8 cellular contexts compared by ENCODE assay signal in genomic region chr2:69789762-69790600, GRCh38. TPM values are rescaled to one million over a fixed set of nuclear protein-coding genes. Genes with fewer than 3 reads are reported as not detected.
DNase-seq lines count a peak whose midpoint lies in the region; ATAC-seq, FAIRE-seq and TF ChIP-seq lines count a peak whose summit lies in the region.

No MANE protein-coding gene starts in this region.

- H3K36me3 ChIP-seq in WERI-Rb-1, result no peaks in the 10 kb centered on the region

- peaks cover 18% of the 10 kb centered on the region for H3K36me3 Mint-ChIP-seq in central memory CD8-positive, alpha-beta T cell (ENCODE audit: insufficient read depth)
- no peaks in the 10 kb centered on the region for H3K36me3 Mint-ChIP-seq in natural killer cell treated with Interleukin-12 subunit alpha and Interleukin-12 subunit beta and Interleukin-15 and Interleukin-18, amount 100 ng/mL, for 72 hours

- ATAC-seq in GM19328 (IDR thresholded peaks at IDR 0.05; ENCODE audit: unreplicated experiment), result peak; percentile 49
- peak; percentile 67 for ATAC-seq in HG03354 (IDR thresholded peaks at IDR 0.05; ENCODE audit: poor library complexity, severe bottlenecking, unreplicated experiment)
- ATAC-seq in central memory CD8-positive, alpha-beta T cell (replicated peaks; ENCODE audit: extremely low read depth, poor library complexity, severe bottlenecking), result no peak
- ATAC-seq in natural killer cell treated with Interleukin-12 subunit alpha and Interleukin-12 subunit beta and Interleukin-15 and Interleukin-18, amount 100 ng/mL, for 72 hours, result no peak

- no peak for DNase-seq in central memory CD8-positive, alpha-beta T cell (ENCODE audit: low spot score in 2 of 2)
- DNase-seq in natural killer cell treated with Interleukin-12 subunit alpha and Interleukin-12 subunit beta and Interleukin-15 and Interleukin-18, amount 100 ng/mL, for 72 hours (ENCODE audit: low spot score), result no peak
- DNase-seq in RCC 7860 (ENCODE audit: low spot score) (no peak), NCI-H446 (lab: John Stamatoyannopoulos, UW) (no peak), WERI-Rb-1 (no peak), NCI-H1105 (lab: John Stamatoyannopoulos, UW) (no peak)

- no peaks in the 10 kb centered on the region for H3K9me3 Mint-ChIP-seq in central memory CD8-positive, alpha-beta T cell
- no peaks in the 10 kb centered on the region for H3K9me3 Mint-ChIP-seq in natural killer cell treated with Interleukin-12 subunit alpha and Interleukin-12 subunit beta and Interleukin-15 and Interleukin-18, amount 100 ng/mL, for 72 hours

- H3K27ac ChIP-seq in WERI-Rb-1, result no peak overlapping the region

- H3K27me3 ChIP-seq in WERI-Rb-1 (ENCODE audit: insufficient read depth, low read depth, severe bottlenecking), result no peaks in the 10 kb centered on the region

- H3K9me3 ChIP-seq in WERI-Rb-1 (ENCODE audit: severe bottlenecking), result no peaks in the 10 kb centered on the region

- peak overlapping the region; percentile 39 for H3K4me3 Mint-ChIP-seq in central memory CD8-positive, alpha-beta T cell
- peak overlapping the region; percentile 77 for H3K4me3 Mint-ChIP-seq in natural killer cell treated with Interleukin-12 subunit alpha and Interleukin-12 subunit beta and Interleukin-15 and Interleukin-18, amount 100 ng/mL, for 72 hours

- no peaks in the 10 kb centered on the region for H3K27me3 Mint-ChIP-seq in central memory CD8-positive, alpha-beta T cell
- H3K27me3 Mint-ChIP-seq in natural killer cell treated with Interleukin-12 subunit alpha and Interleukin-12 subunit beta and Interleukin-15 and Interleukin-18, amount 100 ng/mL, for 72 hours, result no peaks in the 10 kb centered on the region

- H3K4me3 ChIP-seq in WERI-Rb-1 (ENCODE audit: low read depth, low read length), result no peak overlapping the region

- no peak for FAIRE-seq in RCC 7860 (lab: Jason Lieb, UNC)

- no peak overlapping the region for H3K27ac Mint-ChIP-seq in central memory CD8-positive, alpha-beta T cell (ENCODE audit: low read depth)
- H3K27ac Mint-ChIP-seq in natural killer cell treated with Interleukin-12 subunit alpha and Interleukin-12 subunit beta and Interleukin-15 and Interleukin-18, amount 100 ng/mL, for 72 hours, result peak overlapping the region; percentile 40 to 77

- peaks cover 10% of the 10 kb centered on the region for H3K4me1 Mint-ChIP-seq in central memory CD8-positive, alpha-beta T cell
- H3K4me1 Mint-ChIP-seq in natural killer cell treated with Interleukin-12 subunit alpha and Interleukin-12 subunit beta and Interleukin-15 and Interleukin-18, amount 100 ng/mL, for 72 hours (ENCODE audit: low read depth in 2 of 2), result peaks cover 12 to 20% of the 10 kb centered on the region in 2 donors

- TF ChIP-seq CTCF in WERI-Rb-1 (IDR thresholded peaks at IDR 0.05; ENCODE audit: low read depth, low read length), result no peak

RNA-seq across cellular contexts. Expression of gene GMCL1, which starts 39.5 kb away (rescaled TPM):
- 10 to 100 TPM; 18.6 to 36.7 TPM for total RNA-seq in natural killer cell treated with Interleukin-12 subunit alpha and Interleukin-12 subunit beta and Interleukin-15 and Interleukin-18, amount 100 ng/mL, for 72 hours

RNA-seq across cellular contexts. Expression of gene ANXA4, which starts 48.0 kb away (rescaled TPM):
- total RNA-seq in natural killer cell treated with Interleukin-12 subunit alpha and Interleukin-12 subunit beta and Interleukin-15 and Interleukin-18, amount 100 ng/mL, for 72 hours, result 10 to 100 TPM; 15.2 to 21.7 TPM

Comparison
In these comparisons a context has a peak if more than half of its experiments do, and no peak if none do; other contexts are left out.
1. ATAC-seq: peak in GM19328 (single experiment) and HG03354 (single experiment); none in central memory CD8-positive, alpha-beta T cell (single experiment) and natural killer cell treated with Interleukin-12 subunit alpha and Interleukin-12 subunit beta and Interleukin-15 and Interleukin-18, amount 100 ng/mL, for 72 hours (0 of 2).